ENCODE assay signal across 11 cellular contexts in the genomic region with DNA sequence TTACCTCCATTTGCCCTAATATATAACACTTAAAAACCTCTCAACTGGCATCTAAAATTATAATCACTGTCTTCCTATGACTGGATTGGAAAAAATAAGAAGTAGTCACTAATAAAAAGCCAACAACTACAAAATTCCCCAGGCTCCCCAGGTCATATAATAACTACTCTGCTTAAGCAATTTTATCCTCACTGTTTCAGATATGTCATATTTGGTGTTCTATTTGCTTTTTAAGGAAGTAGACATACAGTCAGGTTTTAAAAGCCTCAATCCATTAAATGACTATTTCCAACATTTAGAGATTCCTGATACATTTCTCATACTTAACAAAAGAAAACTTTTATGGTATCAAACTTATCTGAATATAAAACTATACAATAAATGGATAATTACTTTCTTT. TPM values are rescaled to one million over a fixed set of nuclear protein-coding genes. Genes with fewer than 3 reads are reported as not detected.
DNase-seq lines count a peak whose midpoint lies in the region; ATAC-seq and TF ChIP-seq lines count a peak whose summit lies in the region.
"Had no signal": no experiment of that assay in that cellular context is flagged by ENCODE, and none has a peak within 500 bp of the region (broad histone marks: within the 10 kb centered on the region; RNA-seq: fewer than 3 reads in every experiment).

No MANE protein-coding gene starts in this region.

- no peak for TF ChIP-seq CTCF in GM23338 (conservative IDR thresholded peaks at IDR 0.05; ENCODE audit: low read depth in 2 of 2)
- no peak for TF ChIP-seq CTCF in GM10248 (IDR thresholded peaks at IDR 0.05; ENCODE audit: control extremely low read depth, extremely low read depth, low read depth, missing control alignments)

- H4K20me1 ChIP-seq in BLaER1 (peaks cover 72% of the 10 kb centered on the region), GM23338 (replicated peaks; ENCODE audit: insufficient read depth) (peaks cover 45% of the 10 kb centered on the region)

- ATAC-seq in GM23338 (no peak), T-cell (replicated peaks in 1 of 4) (no peak), HG03469 (IDR thresholded peaks at IDR 0.05; ENCODE audit: unreplicated experiment) (no peak)

- H3K9me2 ChIP-seq in GM23338 (ENCODE audit: insufficient read depth) = no peaks in the 10 kb centered on the region

- H3K36me3 ChIP-seq in BLaER1 = peaks cover 37% of the 10 kb centered on the region
- H3K36me3 ChIP-seq in GM23338 (ENCODE audit: insufficient read depth) = peaks cover 14% of the 10 kb centered on the region; the same call in 1 of the 2 replicates

- H3K79me2 ChIP-seq in GM23338 (replicated peaks; ENCODE audit: insufficient read depth) = peaks cover 77% of the 10 kb centered on the region

- H3K4me3 ChIP-seq in BLaER1 (peak overlapping the region; percentile 81), GM23338 (no peak overlapping the region)

- peaks cover 13% of the 10 kb centered on the region for H3K4me1 Mint-ChIP-seq in GM23338
- peaks cover 46 to 51% (median 50%) of the 10 kb centered on the region in 3 donors for H3K4me1 Mint-ChIP-seq in T-cell
- H3K4me1 Mint-ChIP-seq in immature natural killer cell = peaks cover 46 to 52% of the 10 kb centered on the region in 2 donors

- H3K4me3 Mint-ChIP-seq in GM23338 (peak overlapping the region; percentile 17; the same call in 1 of the 3 replicates), T-cell (peak overlapping the region; percentile 6 to 96 (median 94)), immature natural killer cell (peak overlapping the region; percentile 36 to 96 (median 95))

- H3K27ac ChIP-seq in BLaER1 = 0 out of 2 replicates have a peak overlapping the region, but pooled peaks have one; percentile 97
- no peak overlapping the region for H3K27ac ChIP-seq in GM23338 (ENCODE audit: low read depth)
- H3K27ac ChIP-seq: SJSA1 had no signal

- POLR2A ChIA-PET in T-cell (lab: Charles Lee) (interaction anchor here (0.5 to 2.5 kb wide), 7 partner anchors 7 to 764 kb away, joined by 3 to 15 read pairs (median 3); no protein-coding TSS in a partner anchor), GM10248 (lab: Yijun Ruan, JAX) (no interaction called here)

- no peak overlapping the region for H2AFZ ChIP-seq in GM23338

- no peaks in the 10 kb centered on the region for H3K9me3 ChIP-seq in BLaER1
- H3K9me3 ChIP-seq: SJSA1 had no signal

- H3K9me3 Mint-ChIP-seq in GM23338 (no peaks in the 10 kb centered on the region; the same call in 1 of the 3 replicates), T-cell (no peaks in the 10 kb centered on the region), immature natural killer cell (no peaks in the 10 kb centered on the region)

- H3K36me3 Mint-ChIP-seq in GM23338 (ENCODE audit: low read depth) (peaks cover 26% of the 10 kb centered on the region), T-cell (peaks cover 22% of the 10 kb centered on the region), immature natural killer cell (peaks cover 0 to 12% (median 10%) of the 10 kb centered on the region in 3 donors)

- peaks cover 8% of the 10 kb centered on the region for H3K27me3 Mint-ChIP-seq in GM23338 (ENCODE audit: insufficient read depth, low read depth, poor library complexity)
- H3K27me3 Mint-ChIP-seq in T-cell = no peaks in the 10 kb centered on the region
- peaks cover 21 to 26% (median 26%) of the 10 kb centered on the region in 3 donors for H3K27me3 Mint-ChIP-seq in immature natural killer cell (ENCODE audit: low read depth in 3 of 3)

- H3K4me2 ChIP-seq in BLaER1 (peak overlapping the region; percentile 72), GM23338 (peak overlapping the region; percentile 89; the same call in 1 of the 2 replicates)

- H3K27me3 ChIP-seq in BLaER1 (no peaks in the 10 kb centered on the region), GM23338 (ENCODE audit: insufficient read depth) (no peaks in the 10 kb centered on the region)
- H3K27me3 ChIP-seq: SJSA1 had no signal

- H3K27ac Mint-ChIP-seq in GM23338 (no peak overlapping the region), T-cell (peak overlapping the region; percentile 99), immature natural killer cell (peak overlapping the region in 4 of 6 donors; percentile 24 to 100 (median 96))

- H3K9ac ChIP-seq in BLaER1 = peak overlapping the region; percentile 97; the same call in 1 of the 2 replicates

- CTCF ChIA-PET in T-cell (lab: Charles Lee) = interaction anchor here in 1 of 2 donors (1.0 to 1.7 kb wide), 2 partner anchors 11 to 260 kb away, joined by 4 to 6 read pairs; no protein-coding TSS in a partner anchor
- CTCF ChIA-PET in GM10248 (lab: Yijun Ruan, JAX) = interaction anchor here (0.7 to 8.3 kb wide), 11 partner anchors 9 to 263 kb away, joined by 3 to 54 read pairs (median 4); a partner anchor contains a TSS

- peaks cover 33% of the 10 kb centered on the region for H3K4me1 ChIP-seq in BLaER1
- H3K4me1 ChIP-seq in GM23338 (ENCODE audit: insufficient read depth) = peaks cover 10% of the 10 kb centered on the region; the same call in 1 of the 2 replicates

- DNase-seq in GM23338 (ENCODE audit: low spot score) (no peak), T-cell (no peak), immature natural killer cell (no peak), GM10248 (ENCODE audit: extremely low spot score) (no peak), occipital lobe (lab: John Stamatoyannopoulos, UW) (no peak), pons (ENCODE audit: low spot score) (no peak)
- DNase-seq: midbrain, NCI-H1105 had no signal

- peaks cover 11% of the 10 kb centered on the region for H3F3A ChIP-seq in GM23338 (replicated peaks; ENCODE audit: low read depth)

TF ChIP-seq in GM23338, 12 proteins besides CTCF, POLR2A, EP300 and RAD21:
- TF ChIP-seq POLR2AphosphoS5 (IDR thresholded peaks at IDR 0.05; ENCODE audit: low read depth) = no peak

RNA-seq across cellular contexts. Expression of a gene that starts 2.4 kb away (rescaled TPM):
- total RNA-seq in GM23338 (2014; rRNA removed; shearing (Covaris generic)) = 215 and 219 TPM in 2 replicates
- polyA plus RNA-seq in GM23338 (2016; fragmentation: Nextera tagmentation; extraction: Ambion mirVana) (388 and 390 TPM in 2 replicates), immature natural killer cell (100 to 1,000 TPM; 237 to 262 (median 254) TPM)
- total RNA-seq in T-cell (100 to 1,000 TPM; 151 to 177 (median 158) TPM), occipital lobe (246 TPM)

RNA-seq across cellular contexts. Expression of a gene that starts 39.9 kb away (rescaled TPM):
- total RNA-seq in GM23338 (2014; rRNA removed; shearing (Covaris generic)) = 25.9 and 27.1 TPM in 2 replicates
- polyA plus RNA-seq in GM23338 (2016; fragmentation: Nextera tagmentation; extraction: Ambion mirVana) (3.1 and 3.4 TPM in 2 replicates), immature natural killer cell (1 to 10 TPM; 2.4 to 3.2 (median 3.2) TPM)
- total RNA-seq in T-cell (10 to 100 TPM; 19.5 to 29.8 (median 20.1) TPM), occipital lobe (44.3 TPM)

RNA-seq across cellular contexts. Expression of a gene that starts 49.0 kb away (rescaled TPM):
- total RNA-seq in GM23338 (2014; rRNA removed; shearing (Covaris generic)) = 4,367 and 4,717 TPM in 2 replicates
- 6,375 and 6,524 TPM in 2 replicates for polyA plus RNA-seq in GM23338 (2016; fragmentation: Nextera tagmentation; extraction: Ambion mirVana)
- 100 to 1,000 TPM; 673 to 863 (median 774) TPM for total RNA-seq in T-cell
- 1,000 to 10,000 TPM; 2,627 to 4,215 (median 3,741) TPM for polyA plus RNA-seq in immature natural killer cell
- 882 TPM for total RNA-seq in occipital lobe

Comparison
In these comparisons a context has a peak if more than half of its experiments do, and no peak if none do; other contexts are left out.
1. H3K4me3 Mint-ChIP-seq: peak in every context shown above with its lines; median percentile 95 in immature natural killer cell; 94 in T-cell; 17 in GM23338.